Comparison of ENCODE assay signal across 2 cellular contexts in the genomic region with DNA sequence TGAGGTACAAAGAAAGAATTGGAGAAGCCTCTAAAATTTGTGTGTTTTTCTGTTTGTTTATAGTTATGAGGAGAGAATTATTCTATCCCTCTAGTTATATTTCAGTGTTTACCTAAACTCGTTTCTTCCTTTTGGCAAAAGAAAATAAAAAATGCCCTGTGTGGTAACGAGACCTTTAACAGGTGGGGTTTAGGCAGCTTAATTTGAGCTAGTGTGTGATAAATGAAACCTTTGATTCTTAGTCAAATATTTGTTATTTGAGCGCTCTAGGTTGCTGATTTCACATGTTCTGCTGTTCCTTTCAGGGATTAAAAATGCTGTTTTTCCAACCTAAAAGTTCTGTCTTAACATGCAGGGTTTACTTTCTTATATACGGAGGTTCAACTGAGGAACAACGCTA.
TF ChIP-seq lines count a peak whose summit lies in the region.

No MANE protein-coding gene starts in this region.

TF ChIP-seq in liver, 16 proteins besides CTCF, POLR2A, EP300 and RAD21:
- TF ChIP-seq SP1 (IDR thresholded peaks at IDR 0.05) (no peak), FOXA2 (IDR thresholded peaks at IDR 0.05) (peak; percentile 13), HNF4A (conservative IDR thresholded peaks at IDR 0.05) (peak; percentile 25 to 52)

TF ChIP-seq in HepG2, 621 proteins besides CTCF, POLR2A, EP300 and RAD21:
- TF ChIP-seq, protein P1, sequence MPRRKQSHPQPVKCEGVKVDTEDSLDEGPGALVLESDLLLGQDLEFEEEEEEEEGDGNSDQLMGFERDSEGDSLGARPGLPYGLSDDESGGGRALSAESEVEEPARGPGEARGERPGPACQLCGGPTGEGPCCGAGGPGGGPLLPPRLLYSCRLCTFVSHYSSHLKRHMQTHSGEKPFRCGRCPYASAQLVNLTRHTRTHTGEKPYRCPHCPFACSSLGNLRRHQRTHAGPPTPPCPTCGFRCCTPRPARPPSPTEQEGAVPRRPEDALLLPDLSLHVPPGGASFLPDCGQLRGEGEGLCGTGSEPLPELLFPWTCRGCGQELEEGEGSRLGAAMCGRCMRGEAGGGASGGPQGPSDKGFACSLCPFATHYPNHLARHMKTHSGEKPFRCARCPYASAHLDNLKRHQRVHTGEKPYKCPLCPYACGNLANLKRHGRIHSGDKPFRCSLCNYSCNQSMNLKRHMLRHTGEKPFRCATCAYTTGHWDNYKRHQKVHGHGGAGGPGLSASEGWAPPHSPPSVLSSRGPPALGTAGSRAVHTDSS (CRISPR knock-in tag; conservative IDR thresholded peaks at IDR 0.05): no peak
- TF ChIP-seq AKAP8 (CRISPR knock-in tag; IDR thresholded peaks at IDR 0.05): no peak
- TF ChIP-seq TMF1 (CRISPR knock-in tag; IDR thresholded peaks at IDR 0.05; ENCODE audit: low read depth): no peak
- TF ChIP-seq ZNF101 (CRISPR knock-in tag; IDR thresholded peaks at IDR 0.05; ENCODE audit: borderline replicate concordance, low read depth): no peak
- no peak for TF ChIP-seq SMAD3 (CRISPR knock-in tag; IDR thresholded peaks at IDR 0.05)
